28 cellular contexts compared by ENCODE assay signal in the genomic region with DNA sequence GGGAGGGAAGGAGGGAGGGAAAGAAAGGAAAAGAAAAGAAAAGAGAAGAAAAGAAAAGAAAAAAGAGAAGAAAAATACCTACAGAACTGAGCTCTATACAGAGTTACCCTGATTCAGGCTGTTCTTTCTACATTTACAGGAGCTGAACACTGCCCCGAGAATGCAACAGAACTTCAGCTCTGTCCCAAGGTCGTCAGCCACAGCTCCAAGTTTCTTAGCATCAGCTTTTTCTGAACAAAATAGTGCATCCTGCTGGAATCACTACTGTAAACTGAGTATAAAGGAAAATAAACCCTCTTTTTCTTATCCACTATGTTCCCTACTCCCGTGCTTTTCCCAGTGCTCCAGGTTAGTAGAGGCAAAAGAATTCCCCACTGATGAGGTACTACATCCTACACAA. TPM values are rescaled to one million over a fixed set of nuclear protein-coding genes. Genes with fewer than 3 reads are reported as not detected.
DNase-seq lines count a peak whose midpoint lies in the region; FAIRE-seq and TF ChIP-seq lines count a peak whose summit lies in the region.
"Had no signal": no experiment of that assay in that cellular context is flagged by ENCODE, and none has a peak within 500 bp of the region (broad histone marks: within the 10 kb centered on the region; RNA-seq: fewer than 3 reads in every experiment).

No MANE protein-coding gene starts in this region.

- TF ChIP-seq POLR2A in endothelial cell of umbilical vein (IDR thresholded peaks at IDR 0.05; ENCODE audit: low read depth, low read length): no peak

- no peaks in the 10 kb centered on the region for H3K9me3 Mint-ChIP-seq in osteocyte (ENCODE audit: unreplicated experiment)
- H3K9me3 Mint-ChIP-seq: activated CD4-positive, alpha-beta memory T cell treated with anti-CD3 and anti-CD28 coated beads for 36 hours; CD4-positive, alpha-beta memory T cell; nephron had no signal

- no peak overlapping the region for H3K4me3 Mint-ChIP-seq in osteocyte (ENCODE audit: unreplicated experiment)
- H3K4me3 Mint-ChIP-seq: activated CD4-positive, alpha-beta memory T cell treated with anti-CD3 and anti-CD28 coated beads for 36 hours; CD4-positive, alpha-beta memory T cell had no signal

- dilution Hi-C loops in endothelial cell of umbilical vein (cut with MboI; ENCODE audit: extremely low pct_ligation_motif_present, low sequenced_read_pairs): no loop called here

- H3K4me3 ChIP-seq in SK-N-MC (no peak overlapping the region), endothelial cell of umbilical vein (replicated peaks in 1 of 3; ENCODE audit: insufficient read depth in 1 of 3, low read depth in 1 of 3, low read length in 3 of 3) (peak overlapping the region in 1 of 3 experiments; percentile 30)
- H3K4me3 ChIP-seq: gastroesophageal sphincter, psoas muscle, spleen, uterus had no signal

- no peak for TF ChIP-seq CTCF in endothelial cell of umbilical vein (IDR thresholded peaks at IDR 0.05; ENCODE audit: extremely low read depth in 1 of 2, insufficient read depth in 1 of 2, low read depth in 1 of 2, low read length in 2 of 2)
- TF ChIP-seq CTCF in osteocyte (IDR thresholded peaks at IDR 0.05): no peak
- TF ChIP-seq CTCF in D721Med (IDR thresholded peaks at IDR 0.05; ENCODE audit: insufficient read depth, missing control alignments): no peak

- no TSS peak for BruUV-seq in endothelial cell of umbilical vein (replicated peaks; lab: Mats Ljungman, UMichigan)

- H3K27ac ChIP-seq in SK-N-MC (0 out of 2 replicates have a peak overlapping the region, but pooled peaks have one; percentile 20), endothelial cell of umbilical vein (ENCODE audit: insufficient read depth, low read depth, low read length) (peak overlapping the region; percentile 93)
- H3K27ac ChIP-seq: gastroesophageal sphincter, psoas muscle, spleen, uterus, VCaP had no signal

- H3K27me3 Mint-ChIP-seq in osteocyte (ENCODE audit: unreplicated experiment): no peaks in the 10 kb centered on the region
- H3K27me3 Mint-ChIP-seq: activated CD4-positive, alpha-beta memory T cell treated with anti-CD3 and anti-CD28 coated beads for 36 hours had no signal

- H3K4me2 ChIP-seq in endothelial cell of umbilical vein (ENCODE audit: insufficient read depth, low read length): peak overlapping the region; percentile 95

- H3K4me1 Mint-ChIP-seq in osteocyte (ENCODE audit: unreplicated experiment): peaks cover 36% of the 10 kb centered on the region

- POLR2A ChIA-PET in endothelial cell of umbilical vein (lab: Charles Lee): interaction anchor here (0.5 to 1.4 kb wide), 4 partner anchors 10 to 280 kb away, joined by 3 to 4 read pairs (median 3); no protein-coding TSS in a partner anchor

- H3K4me1 ChIP-seq in endothelial cell of umbilical vein (ENCODE audit: control insufficient read depth, extremely low read depth, insufficient read depth, low read length): peaks cover 40% of the 10 kb centered on the region
- H3K4me1 ChIP-seq: uterus had no signal

- FAIRE-seq in endothelial cell of umbilical vein (lab: Jason Lieb, UNC): no peak
- FAIRE-seq in D721Med (lab: Jason Lieb, UNC): no peak
- FAIRE-seq: GM18507 had no signal

- intact Hi-C loops in endothelial cell of umbilical vein (cut with micrococcal nuclease): loop anchor here (10.0 kb wide), 1 partner anchor 906 kb away; the partner anchor contains the start of gene NAPG

- H3K36me3 ChIP-seq in SK-N-MC (ENCODE audit: insufficient read depth, low read length) (no peaks in the 10 kb centered on the region), endothelial cell of umbilical vein (ENCODE audit: control insufficient read depth in 2 of 2, extremely low read depth in 1 of 2, insufficient read depth in 2 of 2, low read length in 2 of 2) (no peaks in the 10 kb centered on the region)
- H3K36me3 ChIP-seq: gastroesophageal sphincter, spleen, uterus had no signal

- H3K27me3 ChIP-seq in endothelial cell of umbilical vein (ENCODE audit: control insufficient read depth in 2 of 2, insufficient read depth in 2 of 2, low read length in 2 of 2): no peaks in the 10 kb centered on the region
- H3K27me3 ChIP-seq: gastroesophageal sphincter, spleen, uterus had no signal

- H3K9ac ChIP-seq in SK-N-MC (ENCODE audit: insufficient read length) (no peak overlapping the region), endothelial cell of umbilical vein (replicated peaks; ENCODE audit: extremely low read depth, insufficient read depth, low read length) (peak overlapping the region; percentile 83)

- H3K36me3 Mint-ChIP-seq in osteocyte (ENCODE audit: unreplicated experiment): no peaks in the 10 kb centered on the region
- H3K36me3 Mint-ChIP-seq: activated CD4-positive, alpha-beta memory T cell treated with anti-CD3 and anti-CD28 coated beads for 36 hours had no signal

- peaks cover 10% of the 10 kb centered on the region for H3K79me2 ChIP-seq in endothelial cell of umbilical vein (ENCODE audit: control insufficient read depth, insufficient read depth, low read length)

- no peaks in the 10 kb centered on the region for H3K9me1 ChIP-seq in endothelial cell of umbilical vein (replicated peaks; ENCODE audit: control insufficient read depth, extremely low read depth, insufficient read depth, low read length)

- peak overlapping the region; percentile 52 for H3K27ac Mint-ChIP-seq in osteocyte (ENCODE audit: unreplicated experiment)
- H3K27ac Mint-ChIP-seq: activated CD4-positive, alpha-beta memory T cell treated with anti-CD3 and anti-CD28 coated beads for 36 hours; nephron had no signal

- H4K20me1 ChIP-seq in endothelial cell of umbilical vein (replicated peaks; ENCODE audit: control insufficient read depth, extremely low read depth, insufficient read depth, low read length): no peaks in the 10 kb centered on the region

- H3K9me3 ChIP-seq in SK-N-MC (ENCODE audit: low read depth, low read length) (no peaks in the 10 kb centered on the region), endothelial cell of umbilical vein (replicated peaks; ENCODE audit: control insufficient read depth, insufficient read depth, low read length) (no peaks in the 10 kb centered on the region)
- H3K9me3 ChIP-seq: gastroesophageal sphincter, psoas muscle, spleen, uterus had no signal

- DNase-seq in EL (peak; percentile 15), SK-N-MC (ENCODE audit: low read depth, low spot score) (no peak), endothelial cell of umbilical vein (ENCODE audit: low read depth, low spot score) (no peak), osteocyte (ENCODE audit: extremely low spot score, unreplicated experiment) (no peak), D721Med (ENCODE audit: insufficient read length, low spot score) (no peak), NCI-H2171 (lab: John Stamatoyannopoulos, UW) (no peak), COLO668 (lab: John Stamatoyannopoulos, UW; ENCODE audit: unreplicated experiment) (no peak), AML-193 (lab: John Stamatoyannopoulos, UW) (no peak)
- DNase-seq: activated CD4-positive, alpha-beta memory T cell treated with anti-CD3 and anti-CD28 coated beads for 36 hours; activated naive CD4-positive, alpha-beta T cell treated with Interleukin-2 at 50 U/mL for 16 hours; anterior cingulate cortex; CD4-positive, alpha-beta memory T cell; DMS79; left colon; midbrain; NCI-H1092 treated with DMSO at 0.1 percent for 48 hours; NCI-H2081; NCI-H510A treated with DMSO at 0.1 percent for 48 hours; psoas muscle; SHP77; spleen; stimulated activated CD8-positive, alpha-beta memory T cell treated with anti-CD3 and anti-CD28 coated beads, Interleukin-4, amount 100 ng/mL, for 48 hours; substantia nigra; uterus had no signal

- CTCF ChIA-PET in endothelial cell of umbilical vein (lab: Charles Lee): interaction anchor here (0.8 to 2.4 kb wide), 17 partner anchors 8 to 92 kb away, joined by 3 to 16 read pairs (median 4); partner anchors contain the start of gene RAB31

- H2AFZ ChIP-seq in endothelial cell of umbilical vein (ENCODE audit: low read depth, low read length): peak overlapping the region; percentile 88

TF ChIP-seq in endothelial cell of umbilical vein, 7 proteins besides CTCF, POLR2A, EP300 and RAD21:
- TF ChIP-seq MYC (IDR thresholded peaks at IDR 0.05; ENCODE audit: low read depth, low read length): no peak
- TF ChIP-seq JUN (IDR thresholded peaks at IDR 0.05; ENCODE audit: borderline replicate concordance, insufficient read depth, insufficient read length, low read depth): no peak
- TF ChIP-seq, protein P1, sequence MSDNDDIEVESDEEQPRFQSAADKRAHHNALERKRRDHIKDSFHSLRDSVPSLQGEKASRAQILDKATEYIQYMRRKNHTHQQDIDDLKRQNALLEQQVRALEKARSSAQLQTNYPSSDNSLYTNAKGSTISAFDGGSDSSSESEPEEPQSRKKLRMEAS (IDR thresholded peaks at IDR 0.05; ENCODE audit: insufficient read depth, insufficient read length): no peak

RNA-seq across cellular contexts. Expression of gene PPP4R1, which starts 4.7 kb away (rescaled TPM):
- total RNA-seq in endothelial cell of umbilical vein: 152 and 168 TPM in 2 replicates
- polyA plus RNA-seq in endothelial cell of umbilical vein: 121 and 138 TPM in 2 replicates
- polyA plus RNA-seq in endothelial cell of umbilical vein (2011; cell fraction: cytosol; rRNA removed): 114 and 133 TPM in 2 replicates
- polyA plus RNA-seq in endothelial cell of umbilical vein (2011; cell fraction: nucleus; rRNA removed): 274 and 307 TPM in 2 replicates
- polyA plus RNA-seq in endothelial cell of umbilical vein (2012): 89.0 and 107 TPM in 2 replicates
- polyA minus RNA-seq in endothelial cell of umbilical vein: 251 and 272 TPM in 2 replicates
- polyA minus RNA-seq in endothelial cell of umbilical vein (2011; cell fraction: cytosol; rRNA and poly(A)+ RNA removed): 44.9 TPM
- 138 and 202 TPM in 2 replicates for polyA minus RNA-seq in endothelial cell of umbilical vein (2011; cell fraction: nucleus; rRNA and poly(A)+ RNA removed)
- total RNA-seq in osteocyte: 131 and 140 TPM in 2 replicates
